Comparison of ENCODE assay signal across 1 cellular context in the genomic region with DNA sequence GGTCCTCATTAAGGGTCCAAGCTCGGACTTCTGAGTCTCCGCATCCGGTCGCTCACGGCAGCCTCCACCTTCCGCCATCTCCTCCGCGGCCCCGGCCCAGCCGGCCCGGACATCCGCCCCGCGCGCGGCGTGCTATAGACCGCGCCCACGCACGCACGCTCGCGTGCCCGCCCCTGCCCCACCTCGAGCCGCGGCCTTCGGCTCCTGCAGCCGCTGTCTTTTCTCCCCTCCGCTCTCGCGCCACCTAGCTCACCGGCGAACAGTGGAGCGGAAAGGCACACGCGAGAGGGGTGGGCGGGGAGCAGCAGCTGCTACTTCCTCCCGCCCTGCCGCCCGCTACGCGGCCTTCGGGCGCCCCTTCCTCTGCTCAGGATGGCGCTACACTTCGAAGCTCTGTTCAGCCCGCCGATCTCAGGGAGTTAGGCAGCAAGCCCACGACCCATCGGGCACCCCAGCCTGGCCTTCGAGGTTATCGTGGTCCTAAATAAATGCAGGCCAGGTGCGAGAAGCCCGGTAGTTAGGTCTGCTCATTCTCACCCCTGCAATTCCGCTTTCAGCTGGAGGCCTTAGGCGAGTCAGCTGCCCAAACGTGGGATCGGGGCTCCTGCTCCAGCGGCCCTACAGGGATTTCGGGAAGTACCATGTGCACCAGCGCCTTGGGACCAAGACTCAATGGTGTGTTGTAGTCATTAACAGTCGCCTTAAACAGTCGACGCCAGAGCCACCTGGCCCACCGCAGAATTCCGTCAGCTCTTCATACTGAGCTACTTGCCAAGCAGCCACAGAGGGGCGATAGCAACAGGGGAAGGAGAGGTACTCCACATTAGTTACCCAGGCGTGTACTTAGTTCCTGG.
TF ChIP-seq lines count a peak whose summit lies in the region.

USP4 (minus strand) TSS at position 107 of the 854 bp plus-strand sequence; CDS start at position 78, 29 bp downstream.

TF ChIP-seq in GM23338, 12 proteins besides CTCF, POLR2A, EP300 and RAD21 (continued from another document):
- TF ChIP-seq, protein P1, sequence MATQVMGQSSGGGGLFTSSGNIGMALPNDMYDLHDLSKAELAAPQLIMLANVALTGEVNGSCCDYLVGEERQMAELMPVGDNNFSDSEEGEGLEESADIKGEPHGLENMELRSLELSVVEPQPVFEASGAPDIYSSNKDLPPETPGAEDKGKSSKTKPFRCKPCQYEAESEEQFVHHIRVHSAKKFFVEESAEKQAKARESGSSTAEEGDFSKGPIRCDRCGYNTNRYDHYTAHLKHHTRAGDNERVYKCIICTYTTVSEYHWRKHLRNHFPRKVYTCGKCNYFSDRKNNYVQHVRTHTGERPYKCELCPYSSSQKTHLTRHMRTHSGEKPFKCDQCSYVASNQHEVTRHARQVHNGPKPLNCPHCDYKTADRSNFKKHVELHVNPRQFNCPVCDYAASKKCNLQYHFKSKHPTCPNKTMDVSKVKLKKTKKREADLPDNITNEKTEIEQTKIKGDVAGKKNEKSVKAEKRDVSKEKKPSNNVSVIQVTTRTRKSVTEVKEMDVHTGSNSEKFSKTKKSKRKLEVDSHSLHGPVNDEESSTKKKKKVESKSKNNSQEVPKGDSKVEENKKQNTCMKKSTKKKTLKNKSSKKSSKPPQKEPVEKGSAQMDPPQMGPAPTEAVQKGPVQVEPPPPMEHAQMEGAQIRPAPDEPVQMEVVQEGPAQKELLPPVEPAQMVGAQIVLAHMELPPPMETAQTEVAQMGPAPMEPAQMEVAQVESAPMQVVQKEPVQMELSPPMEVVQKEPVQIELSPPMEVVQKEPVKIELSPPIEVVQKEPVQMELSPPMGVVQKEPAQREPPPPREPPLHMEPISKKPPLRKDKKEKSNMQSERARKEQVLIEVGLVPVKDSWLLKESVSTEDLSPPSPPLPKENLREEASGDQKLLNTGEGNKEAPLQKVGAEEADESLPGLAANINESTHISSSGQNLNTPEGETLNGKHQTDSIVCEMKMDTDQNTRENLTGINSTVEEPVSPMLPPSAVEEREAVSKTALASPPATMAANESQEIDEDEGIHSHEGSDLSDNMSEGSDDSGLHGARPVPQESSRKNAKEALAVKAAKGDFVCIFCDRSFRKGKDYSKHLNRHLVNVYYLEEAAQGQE (IDR thresholded peaks at IDR 0.05; ENCODE audit: unreplicated experiment): no peak
